ENCODE assay signal across 18 cellular contexts in genomic region chr6:41321183-41321582, GRCh38. TPM values are rescaled to one million over a fixed set of nuclear protein-coding genes. Genes with fewer than 3 reads are reported as not detected.
DNase-seq lines count a peak whose midpoint lies in the region; ATAC-seq and TF ChIP-seq lines count a peak whose summit lies in the region.
"Had no signal": no experiment of that assay in that cellular context is flagged by ENCODE, and none has a peak within 500 bp of the region (broad histone marks: within the 10 kb centered on the region; RNA-seq: fewer than 3 reads in every experiment).

No MANE protein-coding gene starts in this region.

- no peaks in the 10 kb centered on the region for H3K36me3 Mint-ChIP-seq in activated CD4-positive, alpha-beta T cell treated with anti-CD3 and anti-CD28 coated beads, Interleukin-2, amount 10 ng/mL, durations not matched to agents 24 days and 14 days (ENCODE audit: low read depth)
- H3K36me3 Mint-ChIP-seq in activated CD4-positive, alpha-beta T cell treated with anti-CD3 and anti-CD28 coated beads for 36 hours (ENCODE audit: low read depth): no peaks in the 10 kb centered on the region

- no peak overlapping the region for H3K4me3 Mint-ChIP-seq in activated CD4-positive, alpha-beta T cell treated with anti-CD3 and anti-CD28 coated beads, Interleukin-2, amount 10 ng/mL, durations not matched to agents 24 days and 14 days
- H3K4me3 Mint-ChIP-seq in activated CD4-positive, alpha-beta T cell treated with anti-CD3 and anti-CD28 coated beads for 36 hours: no peak overlapping the region
- H3K4me3 Mint-ChIP-seq: CD4-positive, alpha-beta T cell; H9 had no signal

- no peak for ATAC-seq in activated CD4-positive, alpha-beta T cell treated with anti-CD3 and anti-CD28 coated beads for 36 hours
- ATAC-seq: GM12878 had no signal

- no peak overlapping the region for H2BK5ac ChIP-seq in mesenchymal stem cell (ENCODE audit: low read depth, low read length, poor library complexity, severe bottlenecking)

- H3K4me1 ChIP-seq in HEK293 (ENCODE audit: control insufficient read depth, insufficient read depth, low read length) (peaks cover 9% of the 10 kb centered on the region), mesenchymal stem cell (ENCODE audit: control insufficient read depth, insufficient read depth, low read depth, low read length) (peaks cover 10% of the 10 kb centered on the region)
- H3K4me1 ChIP-seq: BE2C, Caco-2 had no signal

- POLR2A ChIA-PET in activated CD4-positive, alpha-beta T cell treated with anti-CD3 and anti-CD28 coated beads for 36 hours (lab: Charles Lee): interaction anchor here (0.7 kb wide), 1 partner anchor 106 kb away, joined by 5 read pairs; no protein-coding TSS in a partner anchor
- POLR2A ChIA-PET in HEK293 (lab: Yijun Ruan, JAX): interaction anchor here (1.2 to 1.5 kb wide), 4 partner anchors 12 to 249 kb away, joined by 3 to 7 read pairs (median 6); partner anchors contain the start of genes NFYA and OARD1

- CTCF ChIA-PET in activated CD4-positive, alpha-beta T cell treated with anti-CD3 and anti-CD28 coated beads for 36 hours (lab: Charles Lee): interaction anchor here (0.8 to 8.9 kb wide), 9 partner anchors 13 to 291 kb away, joined by 3 to 76 read pairs (median 4); no protein-coding TSS in a partner anchor
- CTCF ChIA-PET in HEK293 (lab: Yijun Ruan, JAX): interaction anchor here (0.6 to 8.2 kb wide), 9 partner anchors 10 to 293 kb away, joined by 3 to 177 read pairs (median 8); partner anchors contain the start of gene NCR2

- no peak overlapping the region for H3K9ac ChIP-seq in mesenchymal stem cell (ENCODE audit: low read length)

- H4K91ac ChIP-seq in mesenchymal stem cell (ENCODE audit: low read length): peak overlapping the region; percentile 64

- no peak overlapping the region for H2AK5ac ChIP-seq in mesenchymal stem cell (ENCODE audit: low read length, severe bottlenecking)

- H3K36me3 ChIP-seq in HEK293 (ENCODE audit: control insufficient read depth in 2 of 2, insufficient read depth in 1 of 2, low read length in 2 of 2): no peaks in the 10 kb centered on the region
- H3K36me3 ChIP-seq in brain microvascular endothelial cell (replicated peaks): no peaks in the 10 kb centered on the region
- no peaks in the 10 kb centered on the region for H3K36me3 ChIP-seq in mesenchymal stem cell (ENCODE audit: control insufficient read depth in 1 of 2, insufficient read depth in 2 of 2, low read depth in 1 of 2, low read length in 2 of 2)
- H3K36me3 ChIP-seq: BE2C had no signal

- H3K27me3 Mint-ChIP-seq in activated CD4-positive, alpha-beta T cell treated with anti-CD3 and anti-CD28 coated beads, Interleukin-2, amount 10 ng/mL, durations not matched to agents 24 days and 14 days: peaks cover 28% of the 10 kb centered on the region
- H3K27me3 Mint-ChIP-seq in activated CD4-positive, alpha-beta T cell treated with anti-CD3 and anti-CD28 coated beads for 36 hours: peaks cover 5% of the 10 kb centered on the region

- H3K4me3 ChIP-seq in HEK293 (ENCODE audit: low read depth, low read length) (no peak overlapping the region), brain microvascular endothelial cell (ENCODE audit: low read depth, low read length) (no peak overlapping the region), mesenchymal stem cell (ENCODE audit: insufficient read depth in 1 of 2, low read depth in 1 of 2, low read length in 2 of 2) (no peak overlapping the region)
- H3K4me3 ChIP-seq: GM12878 had no signal

- no peak overlapping the region for H3K23ac ChIP-seq in mesenchymal stem cell (ENCODE audit: low read length in 2 of 2)

- peak overlapping the region; percentile 97 for H2BK15ac ChIP-seq in mesenchymal stem cell (ENCODE audit: low read depth, poor library complexity, severe bottlenecking)

- H4K8ac ChIP-seq in mesenchymal stem cell (ENCODE audit: low read length): peak overlapping the region; percentile 89

- no peak for TF ChIP-seq CTCF in HEK293 (tag by site-specific recombination; IDR thresholded peaks at IDR 0.05)
- TF ChIP-seq CTCF in brain microvascular endothelial cell (IDR thresholded peaks at IDR 0.05; ENCODE audit: low read depth, low read length, missing control alignments): no peak

- H3K27ac ChIP-seq in HEK293 (ENCODE audit: extremely low read depth, low read depth, low read length): peak overlapping the region; percentile 28; the same call in 1 of the 2 replicates
- H3K27ac ChIP-seq in brain microvascular endothelial cell: peak overlapping the region; percentile 38
- H3K27ac ChIP-seq in mesenchymal stem cell (ENCODE audit: low read length, poor library complexity, severe bottlenecking): no peak overlapping the region

- H3K9me3 ChIP-seq in HEK293 (ENCODE audit: control insufficient read depth, insufficient read depth, low read depth, low read length): no peaks in the 10 kb centered on the region
- H3K9me3 ChIP-seq in mesenchymal stem cell (ENCODE audit: control insufficient read depth, low read length): no peaks in the 10 kb centered on the region
- H3K9me3 ChIP-seq: BE2C, Caco-2 had no signal

- peaks cover 30% of the 10 kb centered on the region for H3K27me3 ChIP-seq in brain microvascular endothelial cell (replicated peaks)
- H3K27me3 ChIP-seq in mesenchymal stem cell (ENCODE audit: control insufficient read depth in 1 of 2, insufficient read depth in 1 of 2, low read length in 2 of 2): peaks cover 21 to 79% of the 10 kb centered on the region in 2 experiments

- H3K4me2 ChIP-seq in mesenchymal stem cell (ENCODE audit: low read length, poor library complexity, severe bottlenecking): no peak overlapping the region

- peaks cover 18% of the 10 kb centered on the region for H3K4me1 Mint-ChIP-seq in activated CD4-positive, alpha-beta T cell treated with anti-CD3 and anti-CD28 coated beads, Interleukin-2, amount 10 ng/mL, durations not matched to agents 24 days and 14 days
- peaks cover 15% of the 10 kb centered on the region for H3K4me1 Mint-ChIP-seq in activated CD4-positive, alpha-beta T cell treated with anti-CD3 and anti-CD28 coated beads for 36 hours

- peak overlapping the region; percentile 97 to 99 for H2BK12ac ChIP-seq in mesenchymal stem cell (ENCODE audit: low read length in 2 of 2)

- H3K27ac Mint-ChIP-seq in activated CD4-positive, alpha-beta T cell treated with anti-CD3 and anti-CD28 coated beads, Interleukin-2, amount 10 ng/mL, durations not matched to agents 24 days and 14 days: no peak overlapping the region
- no peak overlapping the region for H3K27ac Mint-ChIP-seq in activated CD4-positive, alpha-beta T cell treated with anti-CD3 and anti-CD28 coated beads for 36 hours
- H3K27ac Mint-ChIP-seq: CD4-positive, alpha-beta T cell had no signal

- H2BK120ac ChIP-seq in mesenchymal stem cell (ENCODE audit: low read depth, low read length): peak overlapping the region; percentile 69

- H3K18ac ChIP-seq in mesenchymal stem cell (ENCODE audit: low read depth in 1 of 2, low read length in 2 of 2): peak overlapping the region; percentile 40 to 80

- H3K4ac ChIP-seq in mesenchymal stem cell (ENCODE audit: low read depth in 1 of 2, low read length in 2 of 2): peak overlapping the region; percentile 64 to 81

- peak overlapping the region in 1 of 2 experiments; percentile 69 for H3K14ac ChIP-seq in mesenchymal stem cell (ENCODE audit: low read length in 2 of 2)

- WGBS in mesenchymal stem cell: 93% methylated on average over 4 of the region's 4 CpGs

- in situ Hi-C loops in brain microvascular endothelial cell (cut with HindIII; ENCODE audit: low pct_ligation_motif_present, low sequenced_read_pairs): no loop called here

- DNase-seq in activated CD4-positive, alpha-beta T cell treated with anti-CD3 and anti-CD28 coated beads, Interleukin-2, amount 10 ng/mL, durations not matched to agents 24 days and 14 days: peak; percentile 44
- DNase-seq in activated CD4-positive, alpha-beta T cell treated with anti-CD3 and anti-CD28 coated beads for 36 hours: no peak
- DNase-seq in brain microvascular endothelial cell (no peak), mesenchymal stem cell (no peak), SW480 (ENCODE audit: low spot score) (no peak), NCI-H2196 (lab: John Stamatoyannopoulos, UW; ENCODE audit: unreplicated experiment) (no peak), epidermal melanocyte (ENCODE audit: insufficient read length, low spot score) (no peak)
- DNase-seq: ACHN; BE2C; C1 segment of cervical spinal cord; Caco-2; CD4-positive, alpha-beta T cell; GF-D8; GOT3; H9 had no signal

- H3K79me1 ChIP-seq in mesenchymal stem cell (replicated peaks; ENCODE audit: low read length, poor library complexity, severe bottlenecking): no peaks in the 10 kb centered on the region

- intact Hi-C loops in activated CD4-positive, alpha-beta T cell treated with anti-CD3 and anti-CD28 coated beads, Interleukin-2, amount 10 ng/mL, durations not matched to agents 24 days and 14 days (cut with micrococcal nuclease): no loop called here
- intact Hi-C loops in activated CD4-positive, alpha-beta T cell treated with anti-CD3 and anti-CD28 coated beads for 36 hours (cut with DNase I, micrococcal nuclease): no loop called here

- H2AFZ ChIP-seq in mesenchymal stem cell (ENCODE audit: low read depth, low read length): no peak overlapping the region

- no peaks in the 10 kb centered on the region for H3K9me3 Mint-ChIP-seq in activated CD4-positive, alpha-beta T cell treated with anti-CD3 and anti-CD28 coated beads, Interleukin-2, amount 10 ng/mL, durations not matched to agents 24 days and 14 days
- H3K9me3 Mint-ChIP-seq in activated CD4-positive, alpha-beta T cell treated with anti-CD3 and anti-CD28 coated beads for 36 hours (ENCODE audit: low read depth): no peaks in the 10 kb centered on the region
- H3K9me3 Mint-ChIP-seq: CD4-positive, alpha-beta T cell; H9 had no signal

TF ChIP-seq in HEK293, 187 proteins besides CTCF, POLR2A, EP300 and RAD21:
- TF ChIP-seq HOXD13 (CRISPR knock-in tag; IDR thresholded peaks at IDR 0.05; ENCODE audit: borderline replicate concordance) (no peak), ZNF391 (tag by site-specific recombination; IDR thresholded peaks at IDR 0.05; ENCODE audit: borderline replicate concordance, low read depth) (no peak), ZNF341 (tag by site-specific recombination; IDR thresholded peaks at IDR 0.05; ENCODE audit: low read depth) (no peak), ZNF561 (tag by site-specific recombination; IDR thresholded peaks at IDR 0.05; ENCODE audit: borderline replicate concordance) (no peak), SP7 (tag by site-specific recombination; IDR thresholded peaks at IDR 0.05) (no peak)

RNA-seq across cellular contexts. Expression of gene NCR2, which starts 14.2 kb away (rescaled TPM):
- not detected in 2 replicates for total RNA-seq in activated CD4-positive, alpha-beta T cell treated with anti-CD3 and anti-CD28 coated beads, Interleukin-2, amount 10 ng/mL, durations not matched to agents 24 days and 14 days
- total RNA-seq in activated CD4-positive, alpha-beta T cell treated with anti-CD3 and anti-CD28 coated beads for 36 hours: not detected
- not detected for polyA plus RNA-seq in mesenchymal stem cell (2013, experiment 1 of 2)
- not detected for polyA plus RNA-seq in mesenchymal stem cell (2013, experiment 2 of 2)
- total RNA-seq: A172; Caco-2; CD4-positive, alpha-beta T cell; GM12878; H9 had no signal

RNA-seq across cellular contexts. Expression of gene TREM1, which starts 34.7 kb away (rescaled TPM):
- 0.43 TPM in 1 of 2 replicates, not detected in the other for total RNA-seq in activated CD4-positive, alpha-beta T cell treated with anti-CD3 and anti-CD28 coated beads, Interleukin-2, amount 10 ng/mL, durations not matched to agents 24 days and 14 days
- total RNA-seq in activated CD4-positive, alpha-beta T cell treated with anti-CD3 and anti-CD28 coated beads for 36 hours: under 1 TPM; 0.62 to 0.86 TPM
- polyA plus RNA-seq in mesenchymal stem cell (2013, experiment 1 of 2): 5.2 TPM
- 5.7 TPM for polyA plus RNA-seq in mesenchymal stem cell (2013, experiment 2 of 2)
- total RNA-seq: A172, Caco-2, H9 had no signal
